In the genomic region with DNA sequence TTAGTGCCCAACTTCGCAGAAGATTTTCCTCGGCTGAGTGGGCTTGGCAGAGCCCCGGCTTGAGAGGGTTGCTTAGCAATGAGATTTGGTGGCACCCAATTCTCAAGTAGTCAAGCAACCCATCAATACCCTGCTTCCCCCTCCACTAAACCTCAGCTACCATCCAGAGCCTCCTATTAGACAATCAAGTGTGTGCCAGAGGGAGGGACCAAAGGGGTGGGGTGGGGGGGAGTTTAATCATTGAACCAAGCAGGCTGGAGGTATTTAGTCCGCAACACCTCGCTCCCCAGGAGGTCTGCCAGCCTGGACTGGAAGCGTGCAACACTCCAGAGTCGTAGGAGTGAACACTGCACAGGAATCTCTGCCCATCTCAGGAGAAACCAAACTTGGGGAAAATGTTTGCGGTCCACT, we compare ENCODE assay signal across 13 cellular contexts. TPM values are rescaled to one million over a fixed set of nuclear protein-coding genes. Genes with fewer than 3 reads are reported as not detected.
DNase-seq lines count a peak whose midpoint lies in the region; ATAC-seq, FAIRE-seq and TF ChIP-seq lines count a peak whose summit lies in the region.
"Had no signal": no experiment of that assay in that cellular context is flagged by ENCODE, and none has a peak within 500 bp of the region (broad histone marks: within the 10 kb centered on the region; RNA-seq: fewer than 3 reads in every experiment).

A gene with protein sequence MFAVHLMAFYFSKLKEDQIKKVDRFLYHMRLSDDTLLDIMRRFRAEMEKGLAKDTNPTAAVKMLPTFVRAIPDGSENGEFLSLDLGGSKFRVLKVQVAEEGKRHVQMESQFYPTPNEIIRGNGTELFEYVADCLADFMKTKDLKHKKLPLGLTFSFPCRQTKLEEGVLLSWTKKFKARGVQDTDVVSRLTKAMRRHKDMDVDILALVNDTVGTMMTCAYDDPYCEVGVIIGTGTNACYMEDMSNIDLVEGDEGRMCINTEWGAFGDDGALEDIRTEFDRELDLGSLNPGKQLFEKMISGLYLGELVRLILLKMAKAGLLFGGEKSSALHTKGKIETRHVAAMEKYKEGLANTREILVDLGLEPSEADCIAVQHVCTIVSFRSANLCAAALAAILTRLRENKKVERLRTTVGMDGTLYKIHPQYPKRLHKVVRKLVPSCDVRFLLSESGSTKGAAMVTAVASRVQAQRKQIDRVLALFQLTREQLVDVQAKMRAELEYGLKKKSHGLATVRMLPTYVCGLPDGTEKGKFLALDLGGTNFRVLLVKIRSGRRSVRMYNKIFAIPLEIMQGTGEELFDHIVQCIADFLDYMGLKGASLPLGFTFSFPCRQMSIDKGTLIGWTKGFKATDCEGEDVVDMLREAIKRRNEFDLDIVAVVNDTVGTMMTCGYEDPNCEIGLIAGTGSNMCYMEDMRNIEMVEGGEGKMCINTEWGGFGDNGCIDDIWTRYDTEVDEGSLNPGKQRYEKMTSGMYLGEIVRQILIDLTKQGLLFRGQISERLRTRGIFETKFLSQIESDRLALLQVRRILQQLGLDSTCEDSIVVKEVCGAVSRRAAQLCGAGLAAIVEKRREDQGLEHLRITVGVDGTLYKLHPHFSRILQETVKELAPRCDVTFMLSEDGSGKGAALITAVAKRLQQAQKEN (plus strand): TSS at position 292 of the 411 bp plus-strand sequence. CDS start 104 bp downstream, at position 396.

- H2BK12ac ChIP-seq in neuronal stem cell (ENCODE audit: low read length) = no peak within 1 kb of the TSS

- no peaks in the 10 kb centered on the region for H3K9me3 Mint-ChIP-seq in activated T-helper 17 cell treated with anti-CD3 and anti-CD28 coated beads, Interleukin-2, amount 50 U/mL, for 72 hours
- H3K9me3 Mint-ChIP-seq: endodermal cell; stimulated activated naive CD8-positive, alpha-beta T cell treated with anti-CD3 and anti-CD28 coated beads, Interleukin-15, Interleukin-2, amounts not matched to agents 100 ng/mL and 50 ng/mL, for 24 hours had no signal

- no peak within 1 kb of the TSS for H2BK120ac ChIP-seq in neuronal stem cell (ENCODE audit: low read depth, low read length)

- H3K4me3 Mint-ChIP-seq in activated T-helper 17 cell treated with anti-CD3 and anti-CD28 coated beads, Interleukin-2, amount 50 U/mL, for 72 hours = peak within 1 kb of the TSS; percentile 7
- H3K4me3 Mint-ChIP-seq: endodermal cell; stimulated activated naive CD8-positive, alpha-beta T cell treated with anti-CD3 and anti-CD28 coated beads, Interleukin-15, Interleukin-2, amounts not matched to agents 100 ng/mL and 50 ng/mL, for 24 hours had no signal

- no peak within 1 kb of the TSS for H3K9ac ChIP-seq in neuronal stem cell (ENCODE audit: low read depth, low read length, poor library complexity)
- H3K9ac ChIP-seq: GM23248 had no signal

- H4K8ac ChIP-seq in neuronal stem cell (ENCODE audit: low read depth, low read length) = no peak within 1 kb of the TSS

- H3K27me3 ChIP-seq in left lung (no peaks in the 10 kb centered on the region), small intestine (ENCODE audit: control insufficient read depth in 2 of 2, insufficient read depth in 2 of 2, low read length in 2 of 2) (no peaks in the 10 kb centered on the region), neuronal stem cell (ENCODE audit: control insufficient read depth in 3 of 3, insufficient read depth in 3 of 3, low read depth in 1 of 3, low read length in 3 of 3) (peaks cover 0 to 1% (median 0%) of the 10 kb centered on the region in 3 experiments)
- H3K27me3 ChIP-seq: brain microvascular endothelial cell had no signal

- H3K4me1 Mint-ChIP-seq in activated T-helper 17 cell treated with anti-CD3 and anti-CD28 coated beads, Interleukin-2, amount 50 U/mL, for 72 hours = peaks cover 27% of the 10 kb centered on the region

- DNase-seq in left lung = no peak
- peak; percentile 86 for DNase-seq in small intestine
- DNase-seq in SW 1271 (lab: John Stamatoyannopoulos, UW) = no peak
- no peak for DNase-seq in stimulated activated CD4-positive, alpha-beta T cell treated with anti-CD3 and anti-CD28 coated beads, Interleukin-4, amount 100 ng/mL, for 4 hours
- DNase-seq in neuronal stem cell (ENCODE audit: low spot score) = no peak
- DNase-seq: activated effector memory CD4-positive, alpha-beta T cell treated with anti-CD3 and anti-CD28 coated beads, Interleukin-2, amount 50 U/mL, for 16 hours; endodermal cell; foreskin melanocyte; GM23248 had no signal

- no peaks in the 10 kb centered on the region for H3K27me3 Mint-ChIP-seq in activated T-helper 17 cell treated with anti-CD3 and anti-CD28 coated beads, Interleukin-2, amount 50 U/mL, for 72 hours
- H3K27me3 Mint-ChIP-seq: stimulated activated naive CD8-positive, alpha-beta T cell treated with anti-CD3 and anti-CD28 coated beads, Interleukin-15, Interleukin-2, amounts not matched to agents 100 ng/mL and 50 ng/mL, for 24 hours had no signal

- no peaks in the 10 kb centered on the region for H3K36me3 Mint-ChIP-seq in activated T-helper 17 cell treated with anti-CD3 and anti-CD28 coated beads, Interleukin-2, amount 50 U/mL, for 72 hours (ENCODE audit: low read depth)

- no peak within 1 kb of the TSS for H3K4me2 ChIP-seq in neuronal stem cell (ENCODE audit: insufficient read depth, low read length, poor library complexity, severe bottlenecking)

- no peak for TF ChIP-seq CTCF in left lung (IDR thresholded peaks at IDR 0.05)

- H3K36me3 ChIP-seq in KOPT-K1 (ENCODE audit: insufficient read depth, low read length) = no peaks in the 10 kb centered on the region
- no peaks in the 10 kb centered on the region for H3K36me3 ChIP-seq in left lung
- no peaks in the 10 kb centered on the region for H3K36me3 ChIP-seq in small intestine (ENCODE audit: control insufficient read depth in 2 of 2, insufficient read depth in 2 of 2, low read length in 2 of 2)
- no peaks in the 10 kb centered on the region for H3K36me3 ChIP-seq in neuronal stem cell (replicated peaks in 1 of 2; ENCODE audit: control insufficient read depth in 2 of 2, insufficient read depth in 2 of 2, low read length in 2 of 2)
- H3K36me3 ChIP-seq: brain microvascular endothelial cell had no signal

- no peak within 1 kb of the TSS for H2BK5ac ChIP-seq in neuronal stem cell (ENCODE audit: low read length)

- peak within 1 kb of the TSS; percentile 22 for H3K27ac Mint-ChIP-seq in activated T-helper 17 cell treated with anti-CD3 and anti-CD28 coated beads, Interleukin-2, amount 50 U/mL, for 72 hours
- H3K27ac Mint-ChIP-seq: endodermal cell had no signal

- no peak within 1 kb of the TSS for H3K4ac ChIP-seq in neuronal stem cell (ENCODE audit: low read length)

- H2AK5ac ChIP-seq in neuronal stem cell (ENCODE audit: low read depth, low read length) = no peak within 1 kb of the TSS

- no peak within 1 kb of the TSS for H3K18ac ChIP-seq in neuronal stem cell (ENCODE audit: low read length)

- no peak within 1 kb of the TSS for H3K23ac ChIP-seq in neuronal stem cell (ENCODE audit: low read depth, low read length, poor library complexity)

- H2AFZ ChIP-seq in neuronal stem cell (ENCODE audit: low read length) = no peak within 1 kb of the TSS
- H2AFZ ChIP-seq: GM23248 had no signal

- H3K9me3 ChIP-seq in KOPT-K1 (ENCODE audit: insufficient read depth, low read length, poor library complexity, severe bottlenecking) = no peaks in the 10 kb centered on the region
- H3K9me3 ChIP-seq in left lung = no peaks in the 10 kb centered on the region
- H3K9me3 ChIP-seq in small intestine (ENCODE audit: control insufficient read depth, low read depth) = no peaks in the 10 kb centered on the region
- no peaks in the 10 kb centered on the region for H3K9me3 ChIP-seq in neuronal stem cell (replicated peaks in 1 of 2; ENCODE audit: control insufficient read depth in 2 of 2, insufficient read depth in 1 of 2, low read depth in 1 of 2, low read length in 2 of 2)

- H3K4me3 ChIP-seq in left lung (peak within 1 kb of the TSS in 1 of 2 donors; percentile 10), small intestine (ENCODE audit: low read depth in 1 of 2, low read length in 2 of 2) (peak within 1 kb of the TSS in 1 of 2 donors; percentile 74), neuronal stem cell (ENCODE audit: low read length in 2 of 2) (no peak within 1 kb of the TSS)
- H3K4me3 ChIP-seq: GM23248 had no signal

- no peak for ATAC-seq in activated T-helper 17 cell treated with anti-CD3 and anti-CD28 coated beads, Interleukin-2, amount 50 U/mL, for 72 hours (replicated peaks)
- peak; percentile 38 for ATAC-seq in left lung

- 13 to 68% (median 35%) methylated on average over 8 of the region's 8 CpGs for WGBS in small intestine, 3 donors
- no CpG with 5 or more reads among the region's 8 CpGs for WGBS in neuronal stem cell (ENCODE audit: extremely low coverage in 2 of 2, insufficient read length in 2 of 2, insufficient replicate concordance in 1 of 2), 2 donors

- H2BK15ac ChIP-seq in neuronal stem cell (ENCODE audit: low read length) = no peak within 1 kb of the TSS

- intact Hi-C loops in left lung (cut with DNase I) = no loop called here

- H3K4me1 ChIP-seq in left lung (peaks cover 0 to 31% of the 10 kb centered on the region in 2 donors), small intestine (ENCODE audit: control insufficient read depth in 2 of 2, insufficient read depth in 1 of 2, low read depth in 1 of 2, low read length in 1 of 2) (peaks cover 6 to 9% of the 10 kb centered on the region in 2 donors), neuronal stem cell (ENCODE audit: control insufficient read depth in 2 of 2, insufficient read depth in 1 of 2, low read depth in 1 of 2, low read length in 2 of 2) (peaks cover 0 to 2% of the 10 kb centered on the region in 2 donors)

- H3K27ac ChIP-seq in KOPT-K1 (ENCODE audit: low read depth, low read length, poor library complexity, severe bottlenecking) (peak within 1 kb of the TSS; percentile 92), left lung (peak within 1 kb of the TSS; percentile 30 to 35), small intestine (ENCODE audit: low read depth in 1 of 2, low read length in 1 of 2) (peak within 1 kb of the TSS; percentile 92 to 97), neuronal stem cell (replicated peaks; ENCODE audit: low read length) (no peak within 1 kb of the TSS)
- H3K27ac ChIP-seq: brain microvascular endothelial cell, GM23248 had no signal

- no peak within 1 kb of the TSS for H3K14ac ChIP-seq in neuronal stem cell (ENCODE audit: low read length)

- H3K79me1 ChIP-seq in neuronal stem cell (ENCODE audit: low read depth, low read length) = no peaks in the 10 kb centered on the region

- H4K91ac ChIP-seq in neuronal stem cell (ENCODE audit: low read depth, low read length, poor library complexity) = no peak within 1 kb of the TSS

- no peak for FAIRE-seq in small intestine (lab: Jason Lieb, UNC)

RNA-seq across cellular contexts. Expression of the gene that starts here (rescaled TPM):
- total RNA-seq in activated T-helper 17 cell treated with anti-CD3 and anti-CD28 coated beads, Interleukin-2, amount 50 U/mL, for 72 hours = under 1 TPM; 0.19 to 0.42 TPM
- total RNA-seq in left lung = 1 to 10 TPM; 4.5 to 9.7 TPM
- polyA plus RNA-seq in small intestine = 100 to 1,000 TPM in 1 of 3 donors, 10 to 100 TPM in 2; 45.7 to 119 (median 72.2) TPM
- polyA plus RNA-seq in neuronal stem cell (2013, experiment 1 of 2) = not detected
- not detected for polyA plus RNA-seq in neuronal stem cell (2013, experiment 2 of 2)
